8 cellular contexts compared by ENCODE assay signal in the genomic region with DNA sequence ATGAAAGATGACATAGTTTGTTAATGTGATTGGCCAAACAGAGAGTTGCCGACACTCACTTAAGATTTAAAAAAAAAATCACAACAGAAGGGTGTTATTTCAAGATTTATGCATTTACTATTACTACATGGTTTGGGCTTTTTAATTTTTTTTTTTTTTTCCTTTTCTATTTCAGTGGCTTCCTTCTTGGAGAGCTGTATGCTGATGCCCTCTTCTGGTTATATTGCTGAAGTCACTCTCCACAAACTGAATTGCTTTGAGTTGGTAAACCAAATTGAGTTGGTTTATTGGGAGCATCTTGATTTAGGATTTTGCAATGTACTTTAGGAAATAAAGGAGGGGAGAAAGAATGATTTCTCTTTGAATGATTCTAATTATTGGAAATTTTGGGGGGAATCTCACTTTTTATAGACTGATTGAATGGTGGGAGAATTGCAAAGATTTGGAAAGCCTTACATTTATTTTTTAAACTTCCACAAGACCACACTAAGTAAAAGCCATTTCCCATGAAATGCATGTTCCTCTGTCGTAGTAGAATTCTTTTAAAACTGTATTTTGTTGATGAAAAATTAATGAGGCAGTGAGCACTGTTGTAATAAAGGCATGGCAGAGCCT.
DNase-seq lines count a peak whose midpoint lies in the region; TF ChIP-seq lines count a peak whose summit lies in the region.

No MANE protein-coding gene starts in this region.

- no peaks in the 10 kb centered on the region for H3K9me3 Mint-ChIP-seq in neural progenitor cell

- no peaks in the 10 kb centered on the region for H3K36me3 Mint-ChIP-seq in neural progenitor cell

- H3K4me1 ChIP-seq in neural progenitor cell = no peaks in the 10 kb centered on the region

- H4K20me1 ChIP-seq in neural progenitor cell (ENCODE audit: low read depth) = no peaks in the 10 kb centered on the region

- peaks cover 12% of the 10 kb centered on the region for H3K27me3 ChIP-seq in neural progenitor cell

- H3K27ac ChIP-seq in neural progenitor cell = no peak overlapping the region

- no peak overlapping the region for H3K4me2 ChIP-seq in neural progenitor cell

- TF ChIP-seq POLR2A in NB4 (IDR thresholded peaks at IDR 0.05; ENCODE audit: extremely low read depth, insufficient read length) = no peak

- H3K27me3 Mint-ChIP-seq in neural progenitor cell (ENCODE audit: insufficient read depth, low read depth) = peaks cover 10% of the 10 kb centered on the region

- no peaks in the 10 kb centered on the region for H3K36me3 ChIP-seq in neural progenitor cell

- no peaks in the 10 kb centered on the region for H3F3A ChIP-seq in neural progenitor cell (ENCODE audit: low read depth)

- DNase-seq in GM03348 (ENCODE audit: low spot score) = peak; percentile 51
- peak; percentile 10 for DNase-seq in NB4 (ENCODE audit: low read depth)
- DNase-seq in dermis blood vessel endothelial cell = peak; percentile 61
- DNase-seq in neural progenitor cell (ENCODE audit: low spot score) = peak; percentile 14
- DNase-seq in activated CD4-positive, alpha-beta T cell treated with anti-CD3 and anti-CD28 coated beads, Interleukin-2, amount 50 U/mL, for 1 hour = no peak
- DNase-seq in DMS153 (lab: John Stamatoyannopoulos, UW) = no peak
- no peak for DNase-seq in SK-N-DZ (ENCODE audit: low spot score)
- no peak for DNase-seq in NCI-H1930 (lab: John Stamatoyannopoulos, UW)

- H3K9me3 ChIP-seq in neural progenitor cell (ENCODE audit: low read depth) = no peaks in the 10 kb centered on the region

- no peak overlapping the region for H3K4me3 Mint-ChIP-seq in neural progenitor cell

- no peaks in the 10 kb centered on the region for H3K79me2 ChIP-seq in neural progenitor cell (ENCODE audit: low read depth)

- H3K27ac Mint-ChIP-seq in neural progenitor cell = no peak overlapping the region

- TF ChIP-seq CTCF in NB4 (IDR thresholded peaks at IDR 0.05; ENCODE audit: low read depth, low read length) = peak; percentile 10
- TF ChIP-seq CTCF in neural progenitor cell (IDR thresholded peaks at IDR 0.05) = peak; percentile 60

- H3K4me3 ChIP-seq in NB4 (ENCODE audit: low read depth, low read length) (no peak overlapping the region), neural progenitor cell (no peak overlapping the region)

- H3K4me1 Mint-ChIP-seq in neural progenitor cell = peaks cover 7% of the 10 kb centered on the region

- H3K9ac ChIP-seq in neural progenitor cell = no peak overlapping the region

- H2AFZ ChIP-seq in neural progenitor cell (replicated peaks) = no peak overlapping the region

Comparison
In these comparisons a context has a peak if more than half of its experiments do, and no peak if none do; other contexts are left out.
1. DNase-seq: peak in GM03348 (single experiment), NB4 (single experiment), dermis blood vessel endothelial cell (single experiment) and neural progenitor cell (single experiment); none in activated CD4-positive, alpha-beta T cell treated with anti-CD3 and anti-CD28 coated beads, Interleukin-2, amount 50 U/mL, for 1 hour (single experiment), DMS153 (single experiment), SK-N-DZ (single experiment) and NCI-H1930 (0 of 2).